Comparison of ENCODE assay signal across 1 cellular context in genomic region chr17:70987867-70988340, GRCh38.
TF ChIP-seq lines count a peak whose summit lies in the region.

No MANE protein-coding gene starts in this region.

TF ChIP-seq in H1, 55 proteins besides CTCF, POLR2A, EP300 and RAD21 (continued from another document):
- peak; percentile 87 for TF ChIP-seq CHD7 (IDR thresholded peaks at IDR 0.05; ENCODE audit: insufficient replicate concordance, low read length)
- 0 out of 2 replicates have a peak, but pooled peaks have one; percentile 15 for TF ChIP-seq TCF12 (IDR thresholded peaks at IDR 0.05; ENCODE audit: low read depth, low read length)
- no peak for TF ChIP-seq CBX8 (IDR thresholded peaks at IDR 0.05; ENCODE audit: borderline replicate concordance, low read depth, low read length)
- TF ChIP-seq HDAC2 (IDR thresholded peaks at IDR 0.05; ENCODE audit: borderline replicate concordance in 1 of 2, low read depth in 2 of 2, low read length in 2 of 2), result peak in 1 of 2 experiments; percentile 42; a peak in 1 of 4 replicates
- no peak; the same call in 1 of the 2 replicates for TF ChIP-seq POU5F1 (IDR thresholded peaks at IDR 0.05; ENCODE audit: low read depth, low read length)
TF ChIP-seq in H1: peak in this region for 5.
